ENCODE assay signal across 12 cellular contexts in genomic region chr11:62122076-62122475, GRCh38. TPM values are rescaled to one million over a fixed set of nuclear protein-coding genes. Genes with fewer than 3 reads are reported as not detected.
DNase-seq lines count a peak whose midpoint lies in the region; ATAC-seq, FAIRE-seq and TF ChIP-seq lines count a peak whose summit lies in the region.
"Had no signal": no experiment of that assay in that cellular context is flagged by ENCODE, and none has a peak within 500 bp of the region (broad histone marks: within the 10 kb centered on the region; RNA-seq: fewer than 3 reads in every experiment).

No MANE protein-coding gene starts in this region.

- TF ChIP-seq CTCF in AG09319 (IDR thresholded peaks at IDR 0.05; ENCODE audit: low read depth, low read length) (peak; percentile 1), GM12872 (IDR thresholded peaks at IDR 0.05; ENCODE audit: insufficient read depth, low read depth, low read length) (0 out of 3 replicates have a peak, but pooled peaks have one; percentile 16), Panc1 (IDR thresholded peaks at IDR 0.05) (peak; percentile 77; the same call in 1 of the 2 replicates), fibroblast of lung (conservative IDR thresholded peaks at IDR 0.05 in 1 of 2, IDR thresholded peaks at IDR 0.05 in 1 of 2; ENCODE audit: low read depth in 1 of 2, low read length in 2 of 2) (peak; percentile 32 to 35)

- no peak for FAIRE-seq in frontal cortex (lab: Jason Lieb, UNC)

- no peak overlapping the region for H3K27ac ChIP-seq in Panc1 (ENCODE audit: low read length)
- no peak overlapping the region for H3K27ac ChIP-seq in fibroblast of lung (ENCODE audit: insufficient read depth, low read length)
- H3K27ac ChIP-seq: skin epidermis had no signal

- H2AFZ ChIP-seq in fibroblast of lung (ENCODE audit: low read length), result no peak overlapping the region

- H3K4me3 ChIP-seq in Panc1 (ENCODE audit: low read depth in 2 of 2, low read length in 2 of 2) (no peak overlapping the region), fibroblast of lung (replicated peaks in 1 of 4; ENCODE audit: control extremely low read depth in 1 of 4, insufficient read depth in 1 of 4, low read depth in 3 of 4, low read length in 4 of 4) (no peak overlapping the region)
- H3K4me3 ChIP-seq: skin epidermis had no signal

- H3K9ac ChIP-seq in fibroblast of lung (ENCODE audit: insufficient read depth, low read length), result no peak overlapping the region

- peaks cover 32% of the 10 kb centered on the region for H3K79me2 ChIP-seq in fibroblast of lung (ENCODE audit: control insufficient read depth, insufficient read depth, low read length)

- intact Hi-C loops in Panc1 (cut with micrococcal nuclease; ENCODE audit: unreplicated experiment), result no loop called here

- H3K4me1 ChIP-seq in Panc1 (ENCODE audit: control insufficient read depth, insufficient read depth, low read length) (peaks cover 18% of the 10 kb centered on the region), fibroblast of lung (ENCODE audit: control insufficient read depth, extremely low read depth, insufficient read depth, low read length) (peaks cover 3% of the 10 kb centered on the region)

- CTCF ChIA-PET in Panc1 (lab: Charles Lee), result interaction anchor here (0.6 kb wide), 1 partner anchor 16 kb away, joined by 3 read pairs; no protein-coding TSS in a partner anchor

- in situ Hi-C loops in Panc1 (cut with HindIII; ENCODE audit: low pct_unique_long_range_greater_than_20kb, low sequenced_read_pairs), result no loop called here

- H4K20me1 ChIP-seq in fibroblast of lung (ENCODE audit: control insufficient read depth, extremely low read depth, insufficient read depth, low read length), result no peaks in the 10 kb centered on the region

- H3K27me3 ChIP-seq in Panc1 (ENCODE audit: control insufficient read depth, insufficient read depth, low read length) (no peaks in the 10 kb centered on the region), fibroblast of lung (ENCODE audit: control insufficient read depth, insufficient read depth, low read length) (no peaks in the 10 kb centered on the region)

- no TSS peak for BruUV-seq in Panc1 (replicated peaks; lab: Mats Ljungman, UMichigan)

- POLR2A ChIA-PET in Panc1 (lab: Charles Lee), result no interaction called here

- H3K9me3 ChIP-seq in Panc1 (ENCODE audit: control insufficient read depth, insufficient read depth, low read depth, low read length) (no peaks in the 10 kb centered on the region), fibroblast of lung (ENCODE audit: control insufficient read depth, insufficient read depth, low read depth, low read length) (no peaks in the 10 kb centered on the region)

- H3K36me3 ChIP-seq in Panc1 (ENCODE audit: control insufficient read depth, insufficient read depth, low read length) (peaks cover 9% of the 10 kb centered on the region; the same call in 1 of the 2 replicates), fibroblast of lung (ENCODE audit: control insufficient read depth, insufficient read depth, low read length) (no peaks in the 10 kb centered on the region)

- DNase-seq in AG09319 (ENCODE audit: extremely low read depth, low read depth) (no peak), Panc1 (ENCODE audit: low read depth, low spot score) (no peak), fibroblast of lung (ENCODE audit: low read depth in 2 of 2) (no peak), frontal cortex (ENCODE audit: low spot score in 2 of 2) (no peak), iPS-NIHi11 (ENCODE audit: low spot score) (no peak), activated gamma-delta T cell (lab: John Stamatoyannopoulos, UW) (no peak)
- DNase-seq in activated CD4-positive, CD25-positive, alpha-beta regulatory T cell (lab: John Stamatoyannopoulos, UW), result no peak
- DNase-seq: activated CD4-positive, alpha-beta T cell treated with anti-CD3 and anti-CD28 coated beads for 48 hours; effector CD8-positive, alpha-beta T cell; stimulated activated CD8-positive, alpha-beta memory T cell treated with anti-CD3 and anti-CD28 coated beads, Interleukin-4, amount 100 ng/mL, for 48 hours had no signal

- H3K4me2 ChIP-seq in fibroblast of lung (ENCODE audit: extremely low read depth, insufficient read depth, low read length), result no peak overlapping the region

- peak; percentile 35; the same call in 1 of the 2 replicates for ATAC-seq in Panc1

RNA-seq across cellular contexts. Expression of gene INCENP, which starts 1.7 kb away (rescaled TPM):
- 81.5 TPM for total RNA-seq in Panc1 (2021; ENCODE audit: unreplicated experiment)
- 35.1 TPM for polyA plus RNA-seq in Panc1 (2012; ENCODE audit: insufficient read length)
- 6.4 and 12.7 TPM in 2 replicates for total RNA-seq in fibroblast of lung
- 6.6 and 18.3 TPM in 2 replicates for polyA plus RNA-seq in fibroblast of lung
- polyA plus RNA-seq in fibroblast of lung (2012), result 9.0 and 24.3 TPM in 2 replicates
- polyA minus RNA-seq in fibroblast of lung (ENCODE audit: low replicate concordance), result 10.3 and 36.6 TPM in 2 replicates
- 22.0 TPM for total RNA-seq in frontal cortex

Comparison
In these comparisons a context has a peak if more than half of its experiments do, and no peak if none do; other contexts are left out.
1. CTCF ChIP-seq: peak in every context shown above with its lines; median percentile 77 in Panc1; 34 in fibroblast of lung; 16 in GM12872; 1 in AG09319.